In genomic region chr16:66717112-66717675, GRCh38 we compare ENCODE assay signal across 8 cellular contexts. TPM values are rescaled to one million over a fixed set of nuclear protein-coding genes. Genes with fewer than 3 reads are reported as not detected.
DNase-seq lines count a peak whose midpoint lies in the region; ATAC-seq and TF ChIP-seq lines count a peak whose summit lies in the region.

No MANE protein-coding gene starts in this region.

- DNase-seq in AML-193 (lab: John Stamatoyannopoulos, UW) (peak; percentile 45 to 52), GM23248 (peak; percentile 82), foreskin keratinocyte (peak in 1 of 2 donors; percentile 44), psoas muscle (peak; percentile 33 to 57)
- no peak for DNase-seq in activated T-cell treated with anti-CD3 and anti-CD28 coated beads, Interleukin-2, amount 50 U/mL, for 4 hours
- DNase-seq in CD4-positive, alpha-beta memory T cell, result no peak

- H4K20me1 ChIP-seq in GM23248 (ENCODE audit: insufficient read depth) (no peaks in the 10 kb centered on the region), SU-DHL-6 (ENCODE audit: low read depth, low read length) (no peaks in the 10 kb centered on the region)

- H3K4me2 ChIP-seq in GM23248 (ENCODE audit: unreplicated experiment) (no peak overlapping the region), SU-DHL-6 (ENCODE audit: low read depth, low read length, poor library complexity, severe bottlenecking) (no peak overlapping the region)

- H2AFZ ChIP-seq in GM23248 (no peak overlapping the region), SU-DHL-6 (ENCODE audit: low read depth, low read length, severe bottlenecking) (no peak overlapping the region)

- H3K4me1 Mint-ChIP-seq in activated T-cell treated with anti-CD3 and anti-CD28 coated beads, Interleukin-2, amount 50 U/mL, for 4 hours (ENCODE audit: low read depth), result no peaks in the 10 kb centered on the region
- no peaks in the 10 kb centered on the region for H3K4me1 Mint-ChIP-seq in CD4-positive, alpha-beta memory T cell

- in situ Hi-C loops in GM23248 (cut with MboI), result no loop called here

- H3K9ac ChIP-seq in GM23248, result no peak overlapping the region; the same call in 1 of the 2 replicates
- H3K9ac ChIP-seq in SU-DHL-6 (ENCODE audit: low read length), result no peak overlapping the region

- H3K4me3 ChIP-seq in GM23248, result no peak overlapping the region
- no peak overlapping the region for H3K4me3 ChIP-seq in SU-DHL-6 (ENCODE audit: insufficient read depth, low read length, poor library complexity, severe bottlenecking)
- no peak overlapping the region for H3K4me3 ChIP-seq in psoas muscle
- H3K4me3 ChIP-seq in CD4-positive, alpha-beta memory T cell (ENCODE audit: low read length in 2 of 2), result no peak overlapping the region

- H3K9me3 Mint-ChIP-seq in activated T-cell treated with anti-CD3 and anti-CD28 coated beads, Interleukin-2, amount 50 U/mL, for 4 hours, result no peaks in the 10 kb centered on the region
- peaks cover 0 to 2% (median 0%) of the 10 kb centered on the region in 8 donors for H3K9me3 Mint-ChIP-seq in CD4-positive, alpha-beta memory T cell

- H3K9me3 ChIP-seq in GM23248 (ENCODE audit: low read depth), result no peaks in the 10 kb centered on the region
- no peaks in the 10 kb centered on the region for H3K9me3 ChIP-seq in SU-DHL-6 (ENCODE audit: insufficient read depth, low read length)
- H3K9me3 ChIP-seq in psoas muscle, result no peaks in the 10 kb centered on the region
- no peaks in the 10 kb centered on the region for H3K9me3 ChIP-seq in CD4-positive, alpha-beta memory T cell (ENCODE audit: control insufficient read depth in 1 of 2, low read length in 2 of 2)

- H3K4me1 ChIP-seq in GM23248 (ENCODE audit: insufficient read depth), result peaks cover 24% of the 10 kb centered on the region
- peaks cover 27% of the 10 kb centered on the region for H3K4me1 ChIP-seq in foreskin keratinocyte
- H3K4me1 ChIP-seq in psoas muscle, result peaks cover 8% of the 10 kb centered on the region
- no peaks in the 10 kb centered on the region for H3K4me1 ChIP-seq in CD4-positive, alpha-beta memory T cell (ENCODE audit: insufficient read depth, low read length)

- POLR2A ChIA-PET in CD4-positive, alpha-beta memory T cell (lab: Charles Lee; ENCODE audit: partially characterized antibody), result no interaction called here

- peaks cover 2% of the 10 kb centered on the region for H3K27me3 Mint-ChIP-seq in activated T-cell treated with anti-CD3 and anti-CD28 coated beads, Interleukin-2, amount 50 U/mL, for 4 hours (ENCODE audit: low read depth)
- peaks cover 0 to 4% of the 10 kb centered on the region in 2 donors for H3K27me3 Mint-ChIP-seq in CD4-positive, alpha-beta memory T cell

- H3K9me2 ChIP-seq in GM23248 (ENCODE audit: insufficient read depth) (no peaks in the 10 kb centered on the region), SU-DHL-6 (replicated peaks; ENCODE audit: insufficient read depth, low read length) (no peaks in the 10 kb centered on the region)

- no peak overlapping the region for H3K4me3 Mint-ChIP-seq in activated T-cell treated with anti-CD3 and anti-CD28 coated beads, Interleukin-2, amount 50 U/mL, for 4 hours
- no peak overlapping the region for H3K4me3 Mint-ChIP-seq in CD4-positive, alpha-beta memory T cell

- intact Hi-C loops in psoas muscle (cut with DNase I), result no loop called here
- intact Hi-C loops in CD4-positive, alpha-beta memory T cell (cut with micrococcal nuclease), result no loop called here

- WGBS in GM23248 (ENCODE audit: low coverage in 1 of 2, low lambda C conversion rate in 2 of 2, missing lambda C conversion rate in 2 of 2), 2 experiments, result 20 to 29% methylated on average over 12 of the region's 12 CpGs
- 47 to 59% (median 59%) methylated on average over 12 of the region's 12 CpGs for WGBS in psoas muscle, 3 donors

- peak; percentile 17 for TF ChIP-seq CTCF in SU-DHL-6 (IDR thresholded peaks at IDR 0.05; ENCODE audit: insufficient read depth, low read length, poor library complexity, severe bottlenecking)
- TF ChIP-seq CTCF in foreskin keratinocyte (conservative IDR thresholded peaks at IDR 0.05), result peak; percentile 55
- peak; percentile 14 for TF ChIP-seq CTCF in psoas muscle (IDR thresholded peaks at IDR 0.05)

- peaks cover 5% of the 10 kb centered on the region for H3K36me3 Mint-ChIP-seq in activated T-cell treated with anti-CD3 and anti-CD28 coated beads, Interleukin-2, amount 50 U/mL, for 4 hours (ENCODE audit: insufficient read depth)
- H3K36me3 Mint-ChIP-seq in CD4-positive, alpha-beta memory T cell, result peaks cover 11 to 23% of the 10 kb centered on the region in 2 donors

- CTCF ChIA-PET in CD4-positive, alpha-beta memory T cell (lab: Charles Lee; ENCODE audit: partially characterized antibody), result interaction anchor here (0.7 to 2.4 kb wide), 2 partner anchors 9 to 116 kb away, joined by 3 to 7 read pairs; no protein-coding TSS in a partner anchor

- peaks cover 24% of the 10 kb centered on the region for H3K36me3 ChIP-seq in GM23248 (ENCODE audit: low read depth)
- H3K36me3 ChIP-seq in SU-DHL-6 (ENCODE audit: low read length), result no peaks in the 10 kb centered on the region; the same call in 1 of the 2 replicates
- peaks cover 0 to 35% of the 10 kb centered on the region in 2 donors for H3K36me3 ChIP-seq in psoas muscle (ENCODE audit: insufficient read depth in 1 of 2, low read depth in 1 of 2)
- H3K36me3 ChIP-seq in CD4-positive, alpha-beta memory T cell (ENCODE audit: insufficient read depth, low read length), result no peaks in the 10 kb centered on the region

- peaks cover 39% of the 10 kb centered on the region for H3F3A ChIP-seq in GM23248 (ENCODE audit: insufficient read depth)
- H3F3A ChIP-seq in SU-DHL-6 (ENCODE audit: insufficient read depth), result 0 out of 2 replicates have a peak, but pooled peaks cover under 1% of the 10 kb centered on the region

- peak overlapping the region in 1 of 7 donors; percentile 8 for H3K27ac Mint-ChIP-seq in CD4-positive, alpha-beta memory T cell

- H3K27ac ChIP-seq in GM23248, result peak overlapping the region; percentile 48
- H3K27ac ChIP-seq in SU-DHL-6 (ENCODE audit: low read depth, low read length), result no peak overlapping the region
- H3K27ac ChIP-seq in foreskin keratinocyte, result no peak overlapping the region
- H3K27ac ChIP-seq in psoas muscle, result no peak overlapping the region
- H3K27ac ChIP-seq in CD4-positive, alpha-beta memory T cell (ENCODE audit: low read depth, low read length), result no peak overlapping the region

- ATAC-seq in foreskin keratinocyte, result peak; percentile 13
- ATAC-seq in psoas muscle, result peak in 1 of 4 donors; percentile 17
- ATAC-seq in GM19351 (IDR thresholded peaks at IDR 0.05; ENCODE audit: unreplicated experiment), result no peak
- no peak for ATAC-seq in activated T-cell treated with anti-CD3 and anti-CD28 coated beads, Interleukin-2, amount 50 U/mL, for 4 hours

- H3K79me2 ChIP-seq in GM23248 (ENCODE audit: insufficient read depth) (no peaks in the 10 kb centered on the region), SU-DHL-6 (ENCODE audit: insufficient read depth, low read length) (no peaks in the 10 kb centered on the region)

- H3K27me3 ChIP-seq in GM23248 (replicated peaks; ENCODE audit: insufficient read depth) (no peaks in the 10 kb centered on the region), SU-DHL-6 (ENCODE audit: low read length) (no peaks in the 10 kb centered on the region), foreskin keratinocyte (no peaks in the 10 kb centered on the region), psoas muscle (ENCODE audit: insufficient read depth in 3 of 3, low read length in 2 of 3) (no peaks in the 10 kb centered on the region)
- no peaks in the 10 kb centered on the region for H3K27me3 ChIP-seq in CD4-positive, alpha-beta memory T cell (ENCODE audit: insufficient read depth, low read length)

RNA-seq across cellular contexts. Expression of gene CMTM4, which starts 20.7 kb away (rescaled TPM):
- 19.5 and 21.1 TPM in 2 replicates for total RNA-seq in GM23248 (2014; rRNA removed; shearing (Covaris generic))
- polyA plus RNA-seq in GM23248 (2016; fragmentation: Nextera tagmentation; extraction: Ambion mirVana) (3.2 and 3.5 TPM in 2 replicates), foreskin keratinocyte (5.4 and 6.6 TPM in 2 replicates), psoas muscle (1 to 10 TPM; 2.3 to 4.1 (median 2.4) TPM)
- total RNA-seq in foreskin keratinocyte (18.8 and 20.3 TPM in 2 replicates), psoas muscle (10 to 100 TPM in 1 of 4 donors, 1 to 10 TPM in 3; 7.7 to 10.3 (median 9.1) TPM)
- total RNA-seq in activated T-cell treated with anti-CD3 and anti-CD28 coated beads, Interleukin-2, amount 50 U/mL, for 4 hours, result 1 to 10 TPM; 2.6 to 3.0 (median 2.8) TPM
- total RNA-seq in CD4-positive, alpha-beta memory T cell, result 1 to 10 TPM; 2.0 to 2.2 TPM
- polyA plus RNA-seq in CD4-positive, alpha-beta memory T cell, result under 1 TPM in 1 of 2 donors, not detected in 1; 0.21 TPM

RNA-seq across cellular contexts. Expression of gene DYNC1LI2, which starts 34.2 kb away (rescaled TPM):
- total RNA-seq in GM23248 (2014; rRNA removed; shearing (Covaris generic)), result 80.6 and 89.2 TPM in 2 replicates
- polyA plus RNA-seq in GM23248 (2016; fragmentation: Nextera tagmentation; extraction: Ambion mirVana), result 173 TPM in 2 replicates
- 61.7 and 69.7 TPM in 2 replicates for total RNA-seq in foreskin keratinocyte
- 18.1 and 19.5 TPM in 2 replicates for polyA plus RNA-seq in foreskin keratinocyte
- 10 to 100 TPM; 60.4 to 68.7 (median 64.8) TPM for total RNA-seq in psoas muscle
- 10 to 100 TPM; 30.8 to 76.0 (median 38.3) TPM for polyA plus RNA-seq in psoas muscle
- 10 to 100 TPM; 45.9 to 55.5 (median 53.6) TPM for total RNA-seq in activated T-cell treated with anti-CD3 and anti-CD28 coated beads, Interleukin-2, amount 50 U/mL, for 4 hours
- total RNA-seq in CD4-positive, alpha-beta memory T cell, result 10 to 100 TPM; 73.2 to 78.1 TPM
- polyA plus RNA-seq in CD4-positive, alpha-beta memory T cell, result 10 to 100 TPM; 16.0 to 32.9 TPM

Comparison
In these comparisons a context has a peak if more than half of its experiments do, and no peak if none do; other contexts are left out.
1. DNase-seq: peak in AML-193 (2 of 2), GM23248 (single experiment) and psoas muscle (2 of 2); none in activated T-cell treated with anti-CD3 and anti-CD28 coated beads, Interleukin-2, amount 50 U/mL, for 4 hours (single experiment) and CD4-positive, alpha-beta memory T cell (0 of 5).
2. Peak in every context shown above with its lines, with median percentiles within 50 percentile points of each other: CTCF ChIP-seq.